In the genomic region with DNA sequence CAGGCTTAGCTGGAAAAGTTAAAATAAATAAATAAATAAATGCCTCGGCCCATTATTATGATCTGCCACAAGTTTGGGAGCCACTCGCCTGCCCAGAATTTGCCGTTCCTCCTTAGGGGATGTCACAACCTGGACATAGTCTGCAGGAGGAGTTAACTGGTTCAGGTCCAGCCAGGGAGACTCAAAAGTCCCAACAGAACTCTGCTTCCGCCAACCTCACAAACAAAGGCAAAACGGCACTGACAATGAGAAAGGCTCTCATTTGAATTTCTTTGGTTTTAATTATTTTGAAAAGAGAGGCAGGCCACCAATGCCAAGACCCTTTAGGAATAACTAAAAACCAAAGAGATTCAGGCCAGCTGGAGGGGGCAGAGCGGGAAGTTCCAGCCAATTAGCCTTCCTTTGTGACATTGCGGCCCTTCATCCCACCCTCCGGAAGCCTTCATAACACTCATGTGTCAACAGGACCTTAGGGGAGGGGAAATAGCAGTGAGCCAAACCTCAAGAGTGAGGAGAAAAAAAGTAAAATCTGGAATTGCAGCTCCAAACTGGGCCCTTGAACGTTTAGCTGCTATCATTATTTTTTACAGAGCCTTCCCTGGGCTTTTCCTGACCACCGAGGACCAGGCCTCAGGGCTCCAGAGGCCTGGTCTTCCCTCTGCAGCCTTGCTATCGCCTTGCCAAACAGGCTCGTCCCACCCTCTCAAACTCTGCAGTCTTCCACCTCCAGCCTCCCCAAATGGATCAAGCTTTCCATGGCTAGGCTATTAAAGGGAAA, we compare ENCODE assay signal across 22 cellular contexts.
DNase-seq lines count a peak whose midpoint lies in the region; ATAC-seq, FAIRE-seq and TF ChIP-seq lines count a peak whose summit lies in the region.
"Had no signal": no experiment of that assay in that cellular context is flagged by ENCODE, and none has a peak within 500 bp of the region (broad histone marks: within the 10 kb centered on the region; RNA-seq: fewer than 3 reads in every experiment).

No MANE protein-coding gene starts in this region.

- TF ChIP-seq CTCF in astrocyte (IDR thresholded peaks at IDR 0.05; ENCODE audit: insufficient read depth, low read depth, low read length), result no peak
- no peak for TF ChIP-seq CTCF in left ventricle myocardium inferior (IDR thresholded peaks at IDR 0.05; ENCODE audit: borderline replicate concordance)
- TF ChIP-seq CTCF in nephron progenitor cell (IDR thresholded peaks at IDR 0.05), result no peak

- no peak for ATAC-seq in GM18909 (IDR thresholded peaks at IDR 0.05; ENCODE audit: poor library complexity, unreplicated experiment)
- ATAC-seq: activated CD8-positive, alpha-beta memory T cell treated with anti-CD3 and anti-CD28 coated beads, Interleukin-2, amount 10 ng/mL, durations not matched to agents 7 days and 5 days; activated naive CD8-positive, alpha-beta T cell treated with anti-CD3 and anti-CD28 coated beads, Interleukin-2, amount 50 U/mL, for 24 hours; gastrocnemius medialis; left lung had no signal

- intact Hi-C loops in left ventricle myocardium inferior (cut with micrococcal nuclease), result no loop called here

- H3K9me3 ChIP-seq in astrocyte (ENCODE audit: insufficient read depth, low read depth, low read length) (no peaks in the 10 kb centered on the region), left ventricle myocardium inferior (replicated peaks) (no peaks in the 10 kb centered on the region)
- H3K9me3 ChIP-seq: gastrocnemius medialis, left lung, uterus had no signal

- H3K9me3 Mint-ChIP-seq in astrocyte (ENCODE audit: unreplicated experiment) (no peaks in the 10 kb centered on the region), nephron progenitor cell (peaks cover 22% of the 10 kb centered on the region)
- H3K9me3 Mint-ChIP-seq: activated naive CD8-positive, alpha-beta T cell treated with anti-CD3 and anti-CD28 coated beads, Interleukin-2, amount 50 U/mL, for 24 hours; activated T-helper 2 cell treated with anti-CD3 and anti-CD28 coated beads, Interferon-gamma antibody, Interleukin-2, Interleukin-4, amounts not matched to agents 10 μg/mL and 5 μg/mL and 100 μg/mL, durations not matched to agents 14 hours and 24 hours and 36 hours had no signal

- DNase-seq in ELF-1 (ENCODE audit: low read depth, low spot score) (peak; percentile 70), astrocyte (ENCODE audit: low read depth) (peak; percentile 39), left ventricle myocardium inferior (peak; percentile 23), nephron progenitor cell (no peak), T-helper 9 cell (no peak), SW480 (ENCODE audit: low spot score) (no peak), kidney tubule cell (ENCODE audit: low spot score) (no peak)
- DNase-seq: activated CD4-positive, alpha-beta T cell treated with anti-CD3 and anti-CD28 coated beads for 4 hours; activated CD8-positive, alpha-beta memory T cell treated with anti-CD3 and anti-CD28 coated beads, Interleukin-2, amount 10 ng/mL, durations not matched to agents 7 days and 5 days; activated naive CD8-positive, alpha-beta T cell treated with anti-CD3 and anti-CD28 coated beads, Interleukin-2, amount 50 U/mL, for 24 hours; gastrocnemius medialis; left lung; NCI-H1930; NCI-H446; uterus had no signal

- H3K27me3 ChIP-seq in astrocyte (ENCODE audit: insufficient read depth, low read length) (no peaks in the 10 kb centered on the region), left ventricle myocardium inferior (ENCODE audit: low read depth) (no peaks in the 10 kb centered on the region)
- H3K27me3 ChIP-seq: cardiac muscle cell, dorsolateral prefrontal cortex, gastrocnemius medialis, left lung, uterus had no signal

- H3K79me2 ChIP-seq in astrocyte (ENCODE audit: insufficient read depth, low read length), result no peaks in the 10 kb centered on the region

- H3K4me3 Mint-ChIP-seq in astrocyte (ENCODE audit: unreplicated experiment) (no peak overlapping the region), nephron progenitor cell (no peak overlapping the region)
- H3K4me3 Mint-ChIP-seq: activated CD8-positive, alpha-beta memory T cell treated with anti-CD3 and anti-CD28 coated beads, Interleukin-2, amount 10 ng/mL, durations not matched to agents 7 days and 5 days; activated naive CD8-positive, alpha-beta T cell treated with anti-CD3 and anti-CD28 coated beads, Interleukin-2, amount 50 U/mL, for 24 hours had no signal

- H3K4me1 ChIP-seq in astrocyte (ENCODE audit: insufficient read depth, low read length) (no peaks in the 10 kb centered on the region), left ventricle myocardium inferior (peaks cover 34% of the 10 kb centered on the region)
- H3K4me1 ChIP-seq: gastrocnemius medialis, left lung, uterus had no signal

- no peaks in the 10 kb centered on the region for H4K20me1 ChIP-seq in astrocyte (ENCODE audit: insufficient read depth, low read length)

- H3K36me3 ChIP-seq in astrocyte (ENCODE audit: insufficient read depth, low read length) (no peaks in the 10 kb centered on the region), left ventricle myocardium inferior (no peaks in the 10 kb centered on the region)
- H3K36me3 ChIP-seq: cardiac muscle cell, gastrocnemius medialis, left lung, uterus had no signal

- no peak for FAIRE-seq in astrocyte (lab: Jason Lieb, UNC)
- FAIRE-seq: D721Med had no signal

- H3K36me3 Mint-ChIP-seq in astrocyte (ENCODE audit: low read depth, unreplicated experiment) (no peaks in the 10 kb centered on the region), nephron progenitor cell (ENCODE audit: low read depth) (peaks cover 17% of the 10 kb centered on the region)
- H3K36me3 Mint-ChIP-seq: activated CD8-positive, alpha-beta memory T cell treated with anti-CD3 and anti-CD28 coated beads, Interleukin-2, amount 10 ng/mL, durations not matched to agents 7 days and 5 days had no signal

- no peak overlapping the region for H3K9ac ChIP-seq in astrocyte (ENCODE audit: low read length)
- H3K9ac ChIP-seq: KMS-11 had no signal

- H3K4me3 ChIP-seq in astrocyte (ENCODE audit: insufficient read depth, low read depth, low read length), result no peak overlapping the region
- no peak overlapping the region for H3K4me3 ChIP-seq in left ventricle myocardium inferior
- H3K4me3 ChIP-seq: cardiac muscle cell, dorsolateral prefrontal cortex, gastrocnemius medialis, left lung, uterus had no signal

- no peaks in the 10 kb centered on the region for H3K4me1 Mint-ChIP-seq in astrocyte (ENCODE audit: low read depth, unreplicated experiment)
- H3K4me1 Mint-ChIP-seq in nephron progenitor cell, result peaks cover 54% of the 10 kb centered on the region
- H3K4me1 Mint-ChIP-seq: activated CD8-positive, alpha-beta memory T cell treated with anti-CD3 and anti-CD28 coated beads, Interleukin-2, amount 10 ng/mL, durations not matched to agents 7 days and 5 days; activated naive CD8-positive, alpha-beta T cell treated with anti-CD3 and anti-CD28 coated beads, Interleukin-2, amount 50 U/mL, for 24 hours had no signal

- no peak overlapping the region for H3K27ac ChIP-seq in astrocyte (ENCODE audit: low read depth, low read length)
- H3K27ac ChIP-seq in left ventricle myocardium inferior (replicated peaks), result peak overlapping the region; percentile 70
- H3K27ac ChIP-seq: cardiac muscle cell, gastrocnemius medialis, KMS-11, left lung, RWPE1 had no signal

- no peak overlapping the region for H3K4me2 ChIP-seq in astrocyte (ENCODE audit: low read length)
- H3K4me2 ChIP-seq: KMS-11 had no signal

- H3K27me3 Mint-ChIP-seq in astrocyte (ENCODE audit: low read depth, unreplicated experiment), result no peaks in the 10 kb centered on the region
- peaks cover 3% of the 10 kb centered on the region for H3K27me3 Mint-ChIP-seq in nephron progenitor cell (ENCODE audit: low read depth, poor library complexity)

- peak overlapping the region; percentile 51 for H2AFZ ChIP-seq in astrocyte (ENCODE audit: low read depth, low read length)

- H3K27ac Mint-ChIP-seq in astrocyte (ENCODE audit: unreplicated experiment), result no peak overlapping the region
- peak overlapping the region; percentile 88 for H3K27ac Mint-ChIP-seq in nephron progenitor cell
- H3K27ac Mint-ChIP-seq: activated CD8-positive, alpha-beta memory T cell treated with anti-CD3 and anti-CD28 coated beads, Interleukin-2, amount 10 ng/mL, durations not matched to agents 7 days and 5 days; activated naive CD8-positive, alpha-beta T cell treated with anti-CD3 and anti-CD28 coated beads, Interleukin-2, amount 50 U/mL, for 24 hours; activated T-helper 2 cell treated with anti-CD3 and anti-CD28 coated beads, Interferon-gamma antibody, Interleukin-2, Interleukin-4, amounts not matched to agents 10 μg/mL and 5 μg/mL and 100 μg/mL, durations not matched to agents 14 hours and 24 hours and 36 hours had no signal

Comparison
In these comparisons a context has a peak if more than half of its experiments do, and no peak if none do; other contexts are left out.
1. DNase-seq: peak in ELF-1 (single experiment), astrocyte (single experiment) and left ventricle myocardium inferior (single experiment); none in nephron progenitor cell (single experiment), T-helper 9 cell (single experiment), SW480 (single experiment) and kidney tubule cell (single experiment).